8 cellular contexts compared by ENCODE assay signal in the genomic region with DNA sequence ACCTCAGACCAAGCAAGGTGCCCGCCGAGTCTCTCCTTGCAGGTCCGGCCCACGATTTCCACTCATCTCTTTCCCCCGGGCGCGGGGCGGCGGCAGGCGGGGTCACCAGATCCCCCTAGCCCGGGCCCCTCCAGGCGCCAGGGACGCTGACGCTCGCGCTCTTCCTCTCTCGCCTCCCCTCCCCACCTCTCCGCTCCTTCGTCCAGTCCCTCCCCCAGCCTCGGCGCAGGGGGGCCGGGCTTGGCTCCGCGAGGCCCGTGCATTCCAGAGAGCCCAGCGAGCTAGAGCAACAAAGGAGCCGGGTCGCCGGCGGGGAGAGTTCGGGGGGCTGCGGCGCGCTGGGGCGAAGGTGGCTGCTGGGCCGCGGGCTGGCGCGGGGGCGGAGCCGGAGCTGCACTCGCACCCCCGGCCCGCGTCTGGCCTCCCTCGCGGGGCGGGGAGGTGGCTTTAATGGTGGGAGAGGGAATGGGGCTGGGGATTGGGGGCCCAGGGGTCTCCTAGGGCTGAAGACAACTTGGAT. TPM values are rescaled to one million over a fixed set of nuclear protein-coding genes. Genes with fewer than 3 reads are reported as not detected.
DNase-seq lines count a peak whose midpoint lies in the region; ATAC-seq and TF ChIP-seq lines count a peak whose summit lies in the region.

A gene (plus strand): TSS at position 262 of the 520 bp plus-strand sequence. CDS start 519 bp downstream, outside the sequence.

- H3K27me3 ChIP-seq in gastroesophageal sphincter (no peaks in the 10 kb centered on the region), neuron (ENCODE audit: insufficient read depth, low read length) (no peaks in the 10 kb centered on the region)

- peak; percentile 59 for DNase-seq in Caki2 (ENCODE audit: low read depth)
- no peak for DNase-seq in activated CD4-positive, alpha-beta memory T cell treated with anti-CD3 and anti-CD28 coated beads for 36 hours

- H3K27me3 Mint-ChIP-seq in activated CD4-positive, alpha-beta memory T cell treated with anti-CD3 and anti-CD28 coated beads for 36 hours, result peaks cover 48% of the 10 kb centered on the region

- H3K4me1 ChIP-seq in HEK293 (ENCODE audit: control insufficient read depth, insufficient read depth, low read length), result no peaks in the 10 kb centered on the region; the same call in 1 of the 2 replicates
- H3K4me1 ChIP-seq in gastroesophageal sphincter, result peaks cover 0 to 40% (median 9%) of the 10 kb centered on the region in 3 donors
- peaks cover 27% of the 10 kb centered on the region for H3K4me1 ChIP-seq in neuron (ENCODE audit: insufficient read depth, low read length)

- H3K36me3 Mint-ChIP-seq in activated CD4-positive, alpha-beta memory T cell treated with anti-CD3 and anti-CD28 coated beads for 36 hours, result no peaks in the 10 kb centered on the region

- POLR2A ChIA-PET in HEK293 (lab: Yijun Ruan, JAX), result interaction anchor here (0.6 to 1.1 kb wide), 4 partner anchors 32 to 147 kb away, joined by 3 to 7 read pairs (median 4); a partner anchor contains a TSS
- POLR2A ChIA-PET in activated CD4-positive, alpha-beta memory T cell treated with anti-CD3 and anti-CD28 coated beads for 36 hours (lab: Charles Lee), result no interaction called here

- TF ChIP-seq CTCF in HEK293 (tag by site-specific recombination; IDR thresholded peaks at IDR 0.05) (no peak), gastroesophageal sphincter (IDR thresholded peaks at IDR 0.05) (no peak)

- H3K9me3 ChIP-seq in HEK293 (ENCODE audit: control insufficient read depth, insufficient read depth, low read depth, low read length), result no peaks in the 10 kb centered on the region
- no peaks in the 10 kb centered on the region for H3K9me3 ChIP-seq in gastroesophageal sphincter
- peaks cover 3% of the 10 kb centered on the region for H3K9me3 ChIP-seq in neuron (ENCODE audit: low read length)

- CTCF ChIA-PET in HEK293 (lab: Yijun Ruan, JAX), result no interaction called here
- CTCF ChIA-PET in activated CD4-positive, alpha-beta memory T cell treated with anti-CD3 and anti-CD28 coated beads for 36 hours (lab: Charles Lee), result no interaction called here

- peak within 1 kb of the TSS; percentile 87 for H3K4me3 ChIP-seq in HEK293 (ENCODE audit: low read depth, low read length)
- peak within 1 kb of the TSS; percentile 71 to 94 for H3K4me3 ChIP-seq in gastroesophageal sphincter
- H3K4me3 ChIP-seq in neuron (ENCODE audit: low read length), result peak within 1 kb of the TSS; percentile 74

- intact Hi-C loops in activated CD4-positive, alpha-beta memory T cell treated with anti-CD3 and anti-CD28 coated beads for 36 hours (cut with micrococcal nuclease), result no loop called here

- H3K4me3 Mint-ChIP-seq in activated CD4-positive, alpha-beta memory T cell treated with anti-CD3 and anti-CD28 coated beads for 36 hours, result peak within 1 kb of the TSS; percentile 56

- H3K27ac ChIP-seq in HEK293 (ENCODE audit: extremely low read depth, low read depth, low read length) (peak within 1 kb of the TSS; percentile 85), gastroesophageal sphincter (peak within 1 kb of the TSS in 3 of 4 donors; percentile 46 to 75 (median 72))

- peaks cover 0 to 20% of the 10 kb centered on the region in 2 experiments; a peak in 1 of 3 replicates for H3K36me3 ChIP-seq in HEK293 (ENCODE audit: control insufficient read depth in 2 of 2, insufficient read depth in 1 of 2, low read length in 2 of 2)
- H3K36me3 ChIP-seq in gastroesophageal sphincter, result no peaks in the 10 kb centered on the region
- H3K36me3 ChIP-seq in neuron (ENCODE audit: insufficient read depth, low read length), result peaks cover 16% of the 10 kb centered on the region

- no peak within 1 kb of the TSS for H3K27ac Mint-ChIP-seq in activated CD4-positive, alpha-beta memory T cell treated with anti-CD3 and anti-CD28 coated beads for 36 hours

- H2AFZ ChIP-seq in neuron (ENCODE audit: low read depth, low read length), result peak within 1 kb of the TSS; percentile 52

- no peak for TF ChIP-seq EP300 in gastroesophageal sphincter (IDR thresholded peaks at IDR 0.05)

- TF ChIP-seq POLR2A in gastroesophageal sphincter (IDR thresholded peaks at IDR 0.05), result no peak

- in situ Hi-C loops in Caki2 (cut with HindIII; ENCODE audit: low pct_unique_long_range_greater_than_20kb, low sequenced_read_pairs), result no loop called here

- WGBS in gastroesophageal sphincter (ENCODE audit: low coverage in 1 of 2), 2 donors, result 0% methylated on average over 1 of the region's 48 CpGs; no CpG with 5 or more reads in 1 of the 2 donors

- no peaks in the 10 kb centered on the region for H3K9me3 Mint-ChIP-seq in activated CD4-positive, alpha-beta memory T cell treated with anti-CD3 and anti-CD28 coated beads for 36 hours

- peak; percentile 87 for ATAC-seq in gastroesophageal sphincter
- no peak for ATAC-seq in HG03139 (IDR thresholded peaks at IDR 0.05; ENCODE audit: unreplicated experiment)
- ATAC-seq in GM19397 (IDR thresholded peaks at IDR 0.05; ENCODE audit: unreplicated experiment), result no peak
- ATAC-seq in HG02623 (IDR thresholded peaks at IDR 0.05; ENCODE audit: unreplicated experiment), result no peak

- peaks cover 8% of the 10 kb centered on the region for H3K4me1 Mint-ChIP-seq in activated CD4-positive, alpha-beta memory T cell treated with anti-CD3 and anti-CD28 coated beads for 36 hours (ENCODE audit: low read depth)

TF ChIP-seq in HEK293, 187 proteins besides CTCF, POLR2A, EP300 and RAD21 (continues in another document):
- TF ChIP-seq KLF16 (tag by site-specific recombination; IDR thresholded peaks at IDR 0.05), result peak; percentile 65
- 0 out of 2 replicates have a peak, but pooled peaks have one; percentile 53 for TF ChIP-seq BCL11B (tag by site-specific recombination; IDR thresholded peaks at IDR 0.05; ENCODE audit: low read depth)
- TF ChIP-seq, protein P1, sequence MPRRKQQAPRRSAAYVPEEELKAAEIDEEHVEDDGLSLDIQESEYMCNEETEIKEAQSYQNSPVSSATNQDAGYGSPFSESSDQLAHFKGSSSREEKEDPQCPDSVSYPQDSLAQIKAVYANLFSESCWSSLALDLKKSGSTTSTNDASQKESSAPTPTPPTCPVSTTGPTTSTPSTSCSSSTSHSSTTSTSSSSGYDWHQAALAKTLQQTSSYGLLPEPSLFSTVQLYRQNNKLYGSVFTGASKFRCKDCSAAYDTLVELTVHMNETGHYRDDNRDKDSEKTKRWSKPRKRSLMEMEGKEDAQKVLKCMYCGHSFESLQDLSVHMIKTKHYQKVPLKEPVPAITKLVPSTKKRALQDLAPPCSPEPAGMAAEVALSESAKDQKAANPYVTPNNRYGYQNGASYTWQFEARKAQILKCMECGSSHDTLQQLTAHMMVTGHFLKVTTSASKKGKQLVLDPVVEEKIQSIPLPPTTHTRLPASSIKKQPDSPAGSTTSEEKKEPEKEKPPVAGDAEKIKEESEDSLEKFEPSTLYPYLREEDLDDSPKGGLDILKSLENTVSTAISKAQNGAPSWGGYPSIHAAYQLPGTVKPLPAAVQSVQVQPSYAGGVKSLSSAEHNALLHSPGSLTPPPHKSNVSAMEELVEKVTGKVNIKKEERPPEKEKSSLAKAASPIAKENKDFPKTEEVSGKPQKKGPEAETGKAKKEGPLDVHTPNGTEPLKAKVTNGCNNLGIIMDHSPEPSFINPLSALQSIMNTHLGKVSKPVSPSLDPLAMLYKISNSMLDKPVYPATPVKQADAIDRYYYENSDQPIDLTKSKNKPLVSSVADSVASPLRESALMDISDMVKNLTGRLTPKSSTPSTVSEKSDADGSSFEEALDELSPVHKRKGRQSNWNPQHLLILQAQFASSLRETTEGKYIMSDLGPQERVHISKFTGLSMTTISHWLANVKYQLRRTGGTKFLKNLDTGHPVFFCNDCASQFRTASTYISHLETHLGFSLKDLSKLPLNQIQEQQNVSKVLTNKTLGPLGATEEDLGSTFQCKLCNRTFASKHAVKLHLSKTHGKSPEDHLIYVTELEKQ (tag by site-specific recombination; IDR thresholded peaks at IDR 0.05; ENCODE audit: borderline replicate concordance), result no peak
- TF ChIP-seq ZXDB (tag by site-specific recombination; IDR thresholded peaks at IDR 0.05), result 0 out of 2 replicates have a peak, but pooled peaks have one; percentile 72
- peak; percentile 83; the same call in 1 of the 2 replicates for TF ChIP-seq ZNF324 (tag by site-specific recombination; IDR thresholded peaks at IDR 0.05)
- TF ChIP-seq ZNF354C (tag by site-specific recombination; IDR thresholded peaks at IDR 0.05; ENCODE audit: borderline replicate concordance, low read depth), result no peak
- TF ChIP-seq ZNF114 (tag by site-specific recombination; IDR thresholded peaks at IDR 0.05), result no peak
- no peak for TF ChIP-seq REPIN1 (tag by site-specific recombination; IDR thresholded peaks at IDR 0.05; ENCODE audit: low read depth)
- TF ChIP-seq, protein P2, sequence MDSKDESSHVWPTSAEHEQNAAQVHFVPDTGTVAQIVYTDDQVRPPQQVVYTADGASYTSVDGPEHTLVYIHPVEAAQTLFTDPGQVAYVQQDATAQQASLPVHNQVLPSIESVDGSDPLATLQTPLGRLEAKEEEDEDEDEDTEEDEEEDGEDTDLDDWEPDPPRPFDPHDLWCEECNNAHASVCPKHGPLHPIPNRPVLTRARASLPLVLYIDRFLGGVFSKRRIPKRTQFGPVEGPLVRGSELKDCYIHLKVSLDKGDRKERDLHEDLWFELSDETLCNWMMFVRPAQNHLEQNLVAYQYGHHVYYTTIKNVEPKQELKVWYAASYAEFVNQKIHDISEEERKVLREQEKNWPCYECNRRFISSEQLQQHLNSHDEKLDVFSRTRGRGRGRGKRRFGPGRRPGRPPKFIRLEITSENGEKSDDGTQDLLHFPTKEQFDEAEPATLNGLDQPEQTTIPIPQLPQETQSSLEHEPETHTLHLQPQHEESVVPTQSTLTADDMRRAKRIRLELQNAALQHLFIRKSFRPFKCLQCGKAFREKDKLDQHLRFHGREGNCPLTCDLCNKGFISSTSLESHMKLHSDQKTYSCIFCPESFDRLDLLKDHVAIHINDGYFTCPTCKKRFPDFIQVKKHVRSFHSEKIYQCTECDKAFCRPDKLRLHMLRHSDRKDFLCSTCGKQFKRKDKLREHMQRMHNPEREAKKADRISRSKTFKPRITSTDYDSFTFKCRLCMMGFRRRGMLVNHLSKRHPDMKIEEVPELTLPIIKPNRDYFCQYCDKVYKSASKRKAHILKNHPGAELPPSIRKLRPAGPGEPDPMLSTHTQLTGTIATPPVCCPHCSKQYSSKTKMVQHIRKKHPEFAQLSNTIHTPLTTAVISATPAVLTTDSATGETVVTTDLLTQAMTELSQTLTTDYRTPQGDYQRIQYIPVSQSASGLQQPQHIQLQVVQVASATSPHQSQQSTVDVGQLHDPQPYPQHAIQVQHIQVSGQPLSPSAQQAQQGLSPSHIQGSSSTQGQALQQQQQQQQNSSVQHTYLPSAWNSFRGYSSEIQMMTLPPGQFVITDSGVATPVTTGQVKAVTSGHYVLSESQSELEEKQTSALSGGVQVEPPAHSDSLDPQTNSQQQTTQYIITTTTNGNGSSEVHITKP (tag by site-specific recombination; IDR thresholded peaks at IDR 0.05), result peak; percentile 78
- TF ChIP-seq ZBTB1 (tag by site-specific recombination; IDR thresholded peaks at IDR 0.05), result no peak

RNA-seq across cellular contexts. Expression of the gene that starts here (rescaled TPM):
- total RNA-seq in Caki2 (2014; rRNA removed; shearing (Covaris generic); ENCODE audit: low replicate concordance), result 47.7 and 62.3 TPM in 2 replicates
- total RNA-seq in activated CD4-positive, alpha-beta memory T cell treated with anti-CD3 and anti-CD28 coated beads for 36 hours, result under 1 TPM; 0.12 to 0.21 TPM
- total RNA-seq in gastroesophageal sphincter, result 10 to 100 TPM in 3 of 4 donors, 1 to 10 TPM in 1; 10.0 to 20.1 (median 13.4) TPM

Comparison
In these comparisons a context has a peak if more than half of its experiments do, and no peak if none do; other contexts are left out.
1. RNA of the gene that starts here (total RNA-seq): 47.7 to 62.3 TPM in Caki2 and 10.0 to 20.1 TPM in gastroesophageal sphincter; 0.12 to 0.21 TPM in activated CD4-positive, alpha-beta memory T cell treated with anti-CD3 and anti-CD28 coated beads for 36 hours; every median in the first group is over 4 times any median in the second.
2. Peak in every context shown above with its lines, with median percentiles within 50 percentile points of each other: H3K4me3 ChIP-seq.